19 cellular contexts compared by ENCODE assay signal in genomic region chr10:12372846-12373245, GRCh38.
"Had no signal": no experiment of that assay in that cellular context is flagged by ENCODE, and none has a peak within 500 bp of the region (broad histone marks: within the 10 kb centered on the region; RNA-seq: fewer than 3 reads in every experiment).

No MANE protein-coding gene starts in this region.

- H3K36me3 ChIP-seq: heart left ventricle, neutrophil, tibial nerve, upper lobe of right lung, vagina had no signal

- H3K9me3 ChIP-seq: heart left ventricle, mucosa of descending colon, neutrophil, testis, tibial nerve, upper lobe of right lung, vagina had no signal

- H3K27me3 ChIP-seq: dorsolateral prefrontal cortex, neutrophil, testis, tibial nerve, upper lobe of right lung, vagina had no signal

- H3K4me3 ChIP-seq: dorsolateral prefrontal cortex, heart left ventricle, lung, mucosa of descending colon, smooth muscle cell, testis, tibial nerve, upper lobe of right lung, vagina had no signal

- H3K27me3 Mint-ChIP-seq: naive thymus-derived CD8-positive, alpha-beta T cell; stimulated activated naive CD8-positive, alpha-beta T cell treated with anti-CD3 and anti-CD28 coated beads, Interleukin-15, amount 100 ng/mL, for 72 hours had no signal

- H3K4me2 ChIP-seq: smooth muscle cell had no signal

- H3K4me3 Mint-ChIP-seq: naive thymus-derived CD8-positive, alpha-beta T cell; stimulated activated naive CD8-positive, alpha-beta T cell treated with anti-CD3 and anti-CD28 coated beads, Interleukin-15, amount 100 ng/mL, for 72 hours had no signal

- H3K4me1 ChIP-seq: heart left ventricle, tibial nerve, upper lobe of right lung had no signal

- ATAC-seq: heart left ventricle; left colon; left ventricle myocardium superior; mucosa of descending colon; naive thymus-derived CD8-positive, alpha-beta T cell; stimulated activated naive CD8-positive, alpha-beta T cell treated with anti-CD3 and anti-CD28 coated beads, Interleukin-15, amount 100 ng/mL, for 72 hours; upper lobe of right lung had no signal

- H3K27ac ChIP-seq: dorsolateral prefrontal cortex, heart left ventricle, testis, tibial nerve, upper lobe of right lung, vagina had no signal

- DNase-seq: cortex of kidney; effector CD8-positive, alpha-beta T cell; foreskin melanocyte; heart left ventricle; hippocampal formation; left colon; left ventricle myocardium superior; mucosa of descending colon; naive thymus-derived CD8-positive, alpha-beta T cell; stimulated activated CD4-positive, alpha-beta T cell treated with anti-CD3 and anti-CD28 coated beads, Interleukin-2, amount 100 ng/mL, for 48 hours; stimulated activated naive CD8-positive, alpha-beta T cell treated with anti-CD3 and anti-CD28 coated beads, Interleukin-15, amount 100 ng/mL, for 72 hours; testis; upper lobe of right lung had no signal

- H3K9me3 Mint-ChIP-seq: naive thymus-derived CD8-positive, alpha-beta T cell; stimulated activated naive CD8-positive, alpha-beta T cell treated with anti-CD3 and anti-CD28 coated beads, Interleukin-15, amount 100 ng/mL, for 72 hours had no signal
